8 cellular contexts compared by ENCODE assay signal in genomic region chr19:35869327-35870123, GRCh38. TPM values are rescaled to one million over a fixed set of nuclear protein-coding genes. Genes with fewer than 3 reads are reported as not detected.
A peak's percentile ranks its signal among the peaks of the same experiment; 100 is the strongest.
DNase-seq lines count a peak whose midpoint lies in the region; ATAC-seq, FAIRE-seq and TF ChIP-seq lines count a peak whose summit lies in the region.

No MANE protein-coding gene starts in this region.

- WGBS in thyroid gland, 2 donors, result 2% methylated on average over 37 to 38 of the region's 51 CpGs

- TF ChIP-seq CTCF in RWPE2 (IDR thresholded peaks at IDR 0.05; ENCODE audit: poor library complexity, severe bottlenecking) (no peak), fibroblast of the aortic adventitia (IDR thresholded peaks at IDR 0.05; ENCODE audit: insufficient read depth, low read length) (no peak), thyroid gland (IDR thresholded peaks at IDR 0.05) (no peak)

- peak; percentile 88 for FAIRE-seq in GM12891 (lab: Jason Lieb, UNC)

- ATAC-seq in RWPE2 (ENCODE audit: low read depth), result peak; percentile 89
- ATAC-seq in HG02870 (IDR thresholded peaks at IDR 0.05; ENCODE audit: unreplicated experiment), result no peak

- H3K27me3 ChIP-seq in MG63 (peaks cover 14% of the 10 kb centered on the region), RWPE2 (ENCODE audit: insufficient read depth, poor library complexity, severe bottlenecking) (peaks cover 10% of the 10 kb centered on the region), thyroid gland (no peaks in the 10 kb centered on the region)

- H3K27ac ChIP-seq in RWPE2 (ENCODE audit: poor library complexity, severe bottlenecking) (no peak overlapping the region), thyroid gland (no peak overlapping the region)

- H3K36me3 ChIP-seq in MG63 (no peaks in the 10 kb centered on the region), RWPE2 (ENCODE audit: low read depth) (no peaks in the 10 kb centered on the region), thyroid gland (no peaks in the 10 kb centered on the region)

- no peak overlapping the region for H3K4me3 ChIP-seq in MG63
- H3K4me3 ChIP-seq in RWPE2 (ENCODE audit: severe bottlenecking), result peak overlapping the region; percentile 38
- H3K4me3 ChIP-seq in fibroblast of the aortic adventitia (ENCODE audit: low read depth, low read length), result peak overlapping the region; percentile 60
- no peak overlapping the region for H3K4me3 ChIP-seq in thyroid gland (replicated peaks in 1 of 3)

- intact Hi-C loops in thyroid gland (cut with DNase I), result no loop called here

- TF ChIP-seq POLR2A in GM12891 (IDR thresholded peaks at IDR 0.05; ENCODE audit: low read depth, low read length) (no peak), thyroid gland (IDR thresholded peaks at IDR 0.05) (no peak)

- DNase-seq in GM12891 (ENCODE audit: insufficient read length, low spot score) (peak; percentile 87), MG63 (peak; percentile 49), RWPE2 (ENCODE audit: low spot score) (peak; percentile 88), fibroblast of the aortic adventitia (ENCODE audit: low read depth) (peak; percentile 48), nucleus accumbens (lab: John Stamatoyannopoulos, UW) (peak; percentile 34 to 95 (median 82)), thyroid gland (peak; percentile 52 to 61)
- peak; percentile 67 for DNase-seq in activated T-helper 9 cell treated with anti-CD3 and anti-CD28 coated beads, Interleukin-2, amount 50 U/mL, for 16 hours (ENCODE audit: low read depth)

- H3K4me1 ChIP-seq in RWPE2 (ENCODE audit: insufficient read depth, poor library complexity, severe bottlenecking) (peaks cover 4% of the 10 kb centered on the region), thyroid gland (peaks cover 15 to 18% of the 10 kb centered on the region in 2 donors)

- H3K9me3 ChIP-seq in MG63 (no peaks in the 10 kb centered on the region), RWPE2 (ENCODE audit: severe bottlenecking) (no peaks in the 10 kb centered on the region), thyroid gland (no peaks in the 10 kb centered on the region)

TF ChIP-seq in GM12891, 5 proteins besides CTCF, POLR2A, EP300 and RAD21:
- TF ChIP-seq POU2F2 (IDR thresholded peaks at IDR 0.05; ENCODE audit: low read depth, low read length) (no peak), POLR2AphosphoS5 (IDR thresholded peaks at IDR 0.05; ENCODE audit: low read depth, low read length) (no peak), SPI1 (IDR thresholded peaks at IDR 0.05; ENCODE audit: low read depth, low read length) (no peak), PAX5 (IDR thresholded peaks at IDR 0.05; ENCODE audit: insufficient read depth, low read length, severe bottlenecking) (no peak), TAF1 (IDR thresholded peaks at IDR 0.05; ENCODE audit: low read depth, low read length) (no peak)
TF ChIP-seq in GM12891: peak in this region for 0.

RNA-seq across cellular contexts. Expression of gene APLP1, which starts 1.2 kb away (rescaled TPM):
- polyA plus RNA-seq in GM12891 (2012; ENCODE audit: low read depth, missing spikeins), result 1.1 TPM
- 19.1 and 32.5 TPM in 2 replicates for total RNA-seq in MG63 (2014; rRNA removed; shearing (Covaris generic); ENCODE audit: low replicate concordance)
- total RNA-seq in fibroblast of the aortic adventitia (ENCODE audit: low replicate concordance) (4.1 and 8.6 TPM in 2 replicates), thyroid gland (1 to 10 TPM in 2 of 4 donors, under 1 TPM in 2; 0.67 to 5.3 (median 2.8) TPM)

RNA-seq across cellular contexts. Expression of gene KIRREL2, which starts 12.8 kb away (rescaled TPM):
- polyA plus RNA-seq in GM12891 (2012; ENCODE audit: low read depth, missing spikeins), result 0.15 TPM
- 0.15 and 0.43 TPM in 2 replicates for total RNA-seq in MG63 (2014; rRNA removed; shearing (Covaris generic); ENCODE audit: low replicate concordance)
- 0.25 TPM in 1 of 2 replicates, not detected in the other for total RNA-seq in fibroblast of the aortic adventitia (ENCODE audit: low replicate concordance)
- total RNA-seq in thyroid gland, result under 1 TPM in 2 of 4 donors, not detected in 2; 0.20 to 0.33 TPM

RNA-seq across cellular contexts. Expression of gene NPHS1, which starts 17.2 kb away (rescaled TPM):
- polyA plus RNA-seq in GM12891 (2012; ENCODE audit: low read depth, missing spikeins), result not detected
- not detected in 2 replicates for total RNA-seq in MG63 (2014; rRNA removed; shearing (Covaris generic); ENCODE audit: low replicate concordance)
- not detected in 2 replicates for total RNA-seq in fibroblast of the aortic adventitia (ENCODE audit: low replicate concordance)
- total RNA-seq in thyroid gland, result not detected

RNA-seq across cellular contexts. Expression of gene NFKBID, which starts 30.8 kb away (rescaled TPM):
- polyA plus RNA-seq in GM12891 (2012; ENCODE audit: low read depth, missing spikeins), result 26.0 TPM
- 0.81 and 2.1 TPM in 2 replicates for total RNA-seq in MG63 (2014; rRNA removed; shearing (Covaris generic); ENCODE audit: low replicate concordance)
- total RNA-seq in fibroblast of the aortic adventitia (ENCODE audit: low replicate concordance) (2.5 and 3.7 TPM in 2 replicates), thyroid gland (10 to 100 TPM in 3 of 4 donors, 1 to 10 TPM in 1; 7.0 to 56.7 (median 16.9) TPM)

RNA-seq across cellular contexts. Expression of gene HCST, which starts 32.8 kb away (rescaled TPM):
- polyA plus RNA-seq in GM12891 (2012; ENCODE audit: low read depth, missing spikeins), result 80.3 TPM
- not detected in 2 replicates for total RNA-seq in MG63 (2014; rRNA removed; shearing (Covaris generic); ENCODE audit: low replicate concordance)
- total RNA-seq in fibroblast of the aortic adventitia (ENCODE audit: low replicate concordance) (0.81 and 2.7 TPM in 2 replicates), thyroid gland (1 to 10 TPM in 2 of 4 donors, not detected in 2; 1.4 to 4.4 TPM)

Comparison
In these comparisons a context has a peak if more than half of its experiments do, and no peak if none do; other contexts are left out.
1. H3K4me3 ChIP-seq: peak in RWPE2 (single experiment) and fibroblast of the aortic adventitia (single experiment); none in MG63 (single experiment) and thyroid gland (0 of 3).
2. Peak in every context shown above with its lines, with median percentiles within 50 percentile points of each other: DNase-seq.